In genomic region chr18:68985172-68985820, GRCh38 we compare ENCODE assay signal across 22 cellular contexts.
DNase-seq lines count a peak whose midpoint lies in the region; ATAC-seq and TF ChIP-seq lines count a peak whose summit lies in the region.
"Had no signal": no experiment of that assay in that cellular context is flagged by ENCODE, and none has a peak within 500 bp of the region (broad histone marks: within the 10 kb centered on the region; RNA-seq: fewer than 3 reads in every experiment).

No MANE protein-coding gene starts in this region.

- H3K9me3 ChIP-seq in Peyer's patch, result no peaks in the 10 kb centered on the region
- H3K9me3 ChIP-seq: BLaER1 had no signal

- no peaks in the 10 kb centered on the region for H3K27me3 ChIP-seq in Peyer's patch
- H3K27me3 ChIP-seq: BLaER1 had no signal

- H3K27ac ChIP-seq in Peyer's patch, result no peak overlapping the region
- H3K27ac ChIP-seq: BLaER1 had no signal

- H3K4me1 ChIP-seq in Peyer's patch, result no peaks in the 10 kb centered on the region
- H3K4me1 ChIP-seq: BLaER1 had no signal

- no peak for TF ChIP-seq POLR2A in Peyer's patch (IDR thresholded peaks at IDR 0.05)

- no peak for DNase-seq in globus pallidus (ENCODE audit: low spot score)
- no peak for DNase-seq in UCSD-AML1 (lab: John Stamatoyannopoulos, UW; ENCODE audit: unreplicated experiment)
- DNase-seq in OCI-M2 (lab: John Stamatoyannopoulos, UW; ENCODE audit: unreplicated experiment), result no peak
- no peak for DNase-seq in Peyer's patch
- DNase-seq: 8988T; activated CD8-positive, alpha-beta memory T cell treated with anti-CD3 and anti-CD28 coated beads for 24 hours; DMS153; head of caudate nucleus; Kasumi-1; mammary epithelial cell; naive B cell; NCI-H1417; stimulated activated CD4-positive, alpha-beta T cell treated with anti-CD3 and anti-CD28 coated beads, Interleukin-4, amount 100 ng/mL, for 4 hours; T-helper 1 cell had no signal

- peak; percentile 97 for ATAC-seq in GM18498 (IDR thresholded peaks at IDR 0.05; ENCODE audit: unreplicated experiment)
- peak; percentile 68 for ATAC-seq in GM19328 (IDR thresholded peaks at IDR 0.05; ENCODE audit: unreplicated experiment)
- peak; percentile 99 for ATAC-seq in HG02642 (IDR thresholded peaks at IDR 0.05; ENCODE audit: poor library complexity, unreplicated experiment)
- peak; percentile 87 for ATAC-seq in HG03469 (IDR thresholded peaks at IDR 0.05; ENCODE audit: unreplicated experiment)
- ATAC-seq: GM23338, Right ventricle myocardium inferior, WTC11 had no signal

- no peak overlapping the region for H3K4me3 ChIP-seq in Peyer's patch
- H3K4me3 ChIP-seq: BLaER1, GM23338 had no signal

- no peak for TF ChIP-seq CTCF in Peyer's patch (IDR thresholded peaks at IDR 0.05)

- no peaks in the 10 kb centered on the region for H3K36me3 ChIP-seq in Peyer's patch
- H3K36me3 ChIP-seq: BLaER1 had no signal
